Comparison of ENCODE assay signal across 2 cellular contexts in genomic region chr6:36600564-36601146, GRCh38.
TF ChIP-seq lines count a peak whose summit lies in the region.

No MANE protein-coding gene starts in this region.

TF ChIP-seq in GM12891, 5 proteins besides CTCF, POLR2A, EP300 and RAD21:
- TF ChIP-seq TAF1 (IDR thresholded peaks at IDR 0.05; ENCODE audit: low read depth, low read length) (no peak), POLR2AphosphoS5 (IDR thresholded peaks at IDR 0.05; ENCODE audit: low read depth, low read length) (0 out of 2 replicates have a peak, but pooled peaks have one; percentile 22)

TF ChIP-seq in H1, 55 proteins besides CTCF, POLR2A, EP300 and RAD21:
- no peak for TF ChIP-seq TAF1 (IDR thresholded peaks at IDR 0.05; ENCODE audit: low read depth, low read length)
- TF ChIP-seq ATF2 (IDR thresholded peaks at IDR 0.05; ENCODE audit: low read length): no peak
- no peak for TF ChIP-seq BRCA1 (IDR thresholded peaks at IDR 0.05; ENCODE audit: low read depth, low read length)
- TF ChIP-seq CHD2 (IDR thresholded peaks at IDR 0.05; ENCODE audit: low read length): no peak
- TF ChIP-seq SIX5 (IDR thresholded peaks at IDR 0.05; ENCODE audit: low read depth, low read length): no peak
- TF ChIP-seq TBP (IDR thresholded peaks at IDR 0.05; ENCODE audit: low read depth, low read length): no peak
- no peak for TF ChIP-seq MAFK (IDR thresholded peaks at IDR 0.05; ENCODE audit: low read depth, low read length)
- no peak for TF ChIP-seq MAX (IDR thresholded peaks at IDR 0.05)
- TF ChIP-seq FOSL1 (IDR thresholded peaks at IDR 0.05; ENCODE audit: insufficient read depth, low read depth, low read length): no peak
- no peak for TF ChIP-seq CBX8 (IDR thresholded peaks at IDR 0.05; ENCODE audit: borderline replicate concordance, low read depth, low read length)
- no peak for TF ChIP-seq HDAC6 (IDR thresholded peaks at IDR 0.05; ENCODE audit: low read depth, low read length)
- no peak for TF ChIP-seq TEAD4 (IDR thresholded peaks at IDR 0.05; ENCODE audit: low read depth, low read length)
- TF ChIP-seq YY1 (IDR thresholded peaks at IDR 0.05; ENCODE audit: low read depth, low read length): no peak
- no peak for TF ChIP-seq BCL11A (IDR thresholded peaks at IDR 0.05; ENCODE audit: low read depth in 2 of 2, low read length in 2 of 2)
- TF ChIP-seq NANOG (IDR thresholded peaks at IDR 0.05; ENCODE audit: insufficient read depth, low read depth, low read length, poor library complexity, severe bottlenecking): no peak
